In the genomic region with DNA sequence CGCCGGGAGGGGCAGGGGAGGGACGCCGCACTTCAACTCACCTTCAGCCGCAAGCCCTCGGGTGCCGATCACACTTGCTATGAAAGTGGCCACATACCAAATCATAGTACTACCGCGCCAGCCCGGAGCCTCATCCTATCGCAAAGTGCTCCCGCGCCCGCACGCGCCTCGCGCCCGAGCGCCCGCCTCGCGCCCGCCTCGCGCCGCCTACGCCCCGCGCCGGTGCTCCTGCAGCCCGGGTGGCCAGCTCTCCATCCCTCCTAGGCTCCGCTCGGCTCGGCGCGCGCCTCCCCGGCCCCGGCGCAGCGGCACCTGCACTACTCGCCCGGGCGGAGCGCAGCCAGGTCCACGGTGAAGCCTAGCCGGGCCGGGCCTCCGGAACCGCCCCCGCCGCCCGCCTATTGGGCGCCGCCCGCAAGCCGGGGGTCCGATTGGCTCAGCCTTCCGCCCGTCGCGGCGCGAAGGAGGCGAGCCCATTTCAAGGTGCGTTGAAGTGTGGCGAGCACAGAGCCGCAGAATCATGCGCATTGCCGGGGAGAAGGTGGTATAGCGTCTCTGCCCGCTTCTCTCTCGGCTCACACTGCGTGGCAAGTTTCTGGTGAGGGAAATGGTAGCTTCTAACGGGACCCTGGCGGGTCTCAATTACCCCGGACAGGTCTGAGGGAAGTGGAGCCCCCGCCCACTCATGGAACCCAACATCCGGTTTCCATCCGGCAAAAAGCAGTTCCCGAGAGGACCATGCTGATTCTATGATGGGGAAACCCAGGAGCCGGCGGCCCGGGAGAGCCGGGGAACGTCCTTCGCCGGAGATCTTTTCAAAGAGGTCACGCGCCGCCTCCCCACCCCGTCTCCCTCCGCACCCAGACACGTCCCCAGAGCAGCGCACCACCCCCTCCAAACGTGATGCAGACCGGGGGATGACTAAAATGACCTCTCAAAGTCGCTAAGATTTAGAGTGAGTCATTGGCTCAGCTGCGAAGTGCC, we compare ENCODE assay signal across 8 cellular contexts. TPM values are rescaled to one million over a fixed set of nuclear protein-coding genes. Genes with fewer than 3 reads are reported as not detected.
DNase-seq lines count a peak whose midpoint lies in the region; ATAC-seq and TF ChIP-seq lines count a peak whose summit lies in the region.

A gene with protein sequence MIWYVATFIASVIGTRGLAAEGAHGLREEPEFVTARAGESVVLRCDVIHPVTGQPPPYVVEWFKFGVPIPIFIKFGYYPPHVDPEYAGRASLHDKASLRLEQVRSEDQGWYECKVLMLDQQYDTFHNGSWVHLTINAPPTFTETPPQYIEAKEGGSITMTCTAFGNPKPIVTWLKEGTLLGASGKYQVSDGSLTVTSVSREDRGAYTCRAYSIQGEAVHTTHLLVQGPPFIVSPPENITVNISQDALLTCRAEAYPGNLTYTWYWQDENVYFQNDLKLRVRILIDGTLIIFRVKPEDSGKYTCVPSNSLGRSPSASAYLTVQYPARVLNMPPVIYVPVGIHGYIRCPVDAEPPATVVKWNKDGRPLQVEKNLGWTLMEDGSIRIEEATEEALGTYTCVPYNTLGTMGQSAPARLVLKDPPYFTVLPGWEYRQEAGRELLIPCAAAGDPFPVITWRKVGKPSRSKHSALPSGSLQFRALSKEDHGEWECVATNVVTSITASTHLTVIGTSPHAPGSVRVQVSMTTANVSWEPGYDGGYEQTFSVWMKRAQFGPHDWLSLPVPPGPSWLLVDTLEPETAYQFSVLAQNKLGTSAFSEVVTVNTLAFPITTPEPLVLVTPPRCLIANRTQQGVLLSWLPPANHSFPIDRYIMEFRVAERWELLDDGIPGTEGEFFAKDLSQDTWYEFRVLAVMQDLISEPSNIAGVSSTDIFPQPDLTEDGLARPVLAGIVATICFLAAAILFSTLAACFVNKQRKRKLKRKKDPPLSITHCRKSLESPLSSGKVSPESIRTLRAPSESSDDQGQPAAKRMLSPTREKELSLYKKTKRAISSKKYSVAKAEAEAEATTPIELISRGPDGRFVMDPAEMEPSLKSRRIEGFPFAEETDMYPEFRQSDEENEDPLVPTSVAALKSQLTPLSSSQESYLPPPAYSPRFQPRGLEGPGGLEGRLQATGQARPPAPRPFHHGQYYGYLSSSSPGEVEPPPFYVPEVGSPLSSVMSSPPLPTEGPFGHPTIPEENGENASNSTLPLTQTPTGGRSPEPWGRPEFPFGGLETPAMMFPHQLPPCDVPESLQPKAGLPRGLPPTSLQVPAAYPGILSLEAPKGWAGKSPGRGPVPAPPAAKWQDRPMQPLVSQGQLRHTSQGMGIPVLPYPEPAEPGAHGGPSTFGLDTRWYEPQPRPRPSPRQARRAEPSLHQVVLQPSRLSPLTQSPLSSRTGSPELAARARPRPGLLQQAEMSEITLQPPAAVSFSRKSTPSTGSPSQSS (N-terminal part only) (minus strand): TSS at position 319 of the 984 bp plus-strand sequence. CDS start 214 bp downstream, at position 105.

- H3K4me1 ChIP-seq in esophagus muscularis mucosa: peaks cover 45 to 76% (median 69%) of the 10 kb centered on the region in 4 donors

- H3K27ac ChIP-seq in esophagus muscularis mucosa (replicated peaks in 1 of 4): peak within 1 kb of the TSS; percentile 90 to 97 (median 96)

- no peaks in the 10 kb centered on the region for H3K36me3 ChIP-seq in esophagus muscularis mucosa

- no peak for TF ChIP-seq EP300 in esophagus muscularis mucosa (IDR thresholded peaks at IDR 0.05)

- TF ChIP-seq CTCF in AG09319 (IDR thresholded peaks at IDR 0.05; ENCODE audit: low read depth, low read length) (no peak), esophagus muscularis mucosa (IDR thresholded peaks at IDR 0.05) (no peak)

- intact Hi-C loops in esophagus muscularis mucosa (cut with DNase I): no loop called here

- H3K9me3 ChIP-seq in esophagus muscularis mucosa: no peaks in the 10 kb centered on the region

- H3K4me3 ChIP-seq in esophagus muscularis mucosa: peak within 1 kb of the TSS; percentile 71 to 92 (median 76)

- peaks cover 0 to 12% (median 0%) of the 10 kb centered on the region in 4 donors for H3K27me3 ChIP-seq in esophagus muscularis mucosa

- WGBS in esophagus muscularis mucosa: 2% methylated on average over 13 of the region's 100 CpGs

- DNase-seq in AG09319 (ENCODE audit: extremely low read depth, low read depth) (peak; percentile 18), NCI-H748 treated with DMSO at 0.1 percent for 48 hours (lab: John Stamatoyannopoulos, UW) (peak; percentile 70), esophagus muscularis mucosa (ENCODE audit: extremely low spot score) (no peak), myocyte (ENCODE audit: low read depth) (peak; percentile 40)
- peak; percentile 95 to 97 for DNase-seq in activated T-cell treated with anti-CD3 and anti-CD28 coated beads, Interleukin-2, amount 50 U/mL, for 48 hours
- DNase-seq in stimulated activated CD8-positive, alpha-beta memory T cell treated with anti-CD3 and anti-CD28 coated beads, Interleukin-7, amount 100 ng/mL, for 4 hours (ENCODE audit: low read depth in 2 of 2): peak; percentile 78 to 88

- ATAC-seq in GM19025 (IDR thresholded peaks at IDR 0.05; ENCODE audit: low read depth, unreplicated experiment): peak; percentile 99
- ATAC-seq in HG03280 (IDR thresholded peaks at IDR 0.05; ENCODE audit: unreplicated experiment): peak; percentile 98

- TF ChIP-seq POLR2A in esophagus muscularis mucosa (IDR thresholded peaks at IDR 0.05; ENCODE audit: low read depth): no peak

RNA-seq across cellular contexts. Expression of the gene that starts here (rescaled TPM):
- 100 to 1,000 TPM in 1 of 4 donors, 10 to 100 TPM in 3; 21.7 to 130 (median 58.6) TPM for total RNA-seq in esophagus muscularis mucosa
- total RNA-seq in myocyte: 0.24 TPM in 1 of 2 replicates, not detected in the other
- 0.20 TPM for polyA plus RNA-seq in myocyte (2012)

Comparison
In these comparisons a context has a peak if more than half of its experiments do, and no peak if none do; other contexts are left out.
1. RNA of the gene that starts here (total RNA-seq): 21.7 to 130 TPM in esophagus muscularis mucosa; 0.24 TPM in myocyte; every median in the first group is over 10 times any median in the second.
2. Peak in DNase-seq in myocyte; RNA of the gene not detected or under 1 TPM.